In genomic region chr11:10453261-10453660, GRCh38 we compare ENCODE assay signal across 15 cellular contexts. TPM values are rescaled to one million over a fixed set of nuclear protein-coding genes. Genes with fewer than 3 reads are reported as not detected.
DNase-seq lines count a peak whose midpoint lies in the region; ATAC-seq and TF ChIP-seq lines count a peak whose summit lies in the region.
"Had no signal": no experiment of that assay in that cellular context is flagged by ENCODE, and none has a peak within 500 bp of the region (broad histone marks: within the 10 kb centered on the region; RNA-seq: fewer than 3 reads in every experiment).

No MANE protein-coding gene starts in this region.

- H3K27ac ChIP-seq in CD4-positive, alpha-beta T cell (ENCODE audit: low read depth, low read length) = no peak overlapping the region
- H3K27ac ChIP-seq in WERI-Rb-1 (peak overlapping the region; percentile 92), SK-N-SH (ENCODE audit: low read depth in 2 of 2, low read length in 1 of 2) (no peak overlapping the region)
- H3K27ac ChIP-seq: PC-9 had no signal

- H3K4me1 ChIP-seq in SK-N-SH (ENCODE audit: control insufficient read depth in 1 of 2, insufficient read depth in 2 of 2, low read depth in 1 of 2, low read length in 1 of 2) = peaks cover 12 to 25% of the 10 kb centered on the region in 2 experiments; a peak in 3 of 4 replicates
- H3K4me1 ChIP-seq: HAP-1 had no signal

- no peaks in the 10 kb centered on the region for H3F3A ChIP-seq in SK-N-SH (replicated peaks; ENCODE audit: insufficient read depth)

- no peak for TF ChIP-seq RAD21 in SK-N-SH (IDR thresholded peaks at IDR 0.05; ENCODE audit: low read length)

- intact Hi-C loops in CD4-positive, alpha-beta T cell (cut with DNase I, micrococcal nuclease) = loop anchor here in 1 of 2 experiments (10.0 kb wide), 3 partner anchors 158 to 698 kb away; partner anchors contain the start of genes SBF2 and ZBED5
- intact Hi-C loops in sciatic nerve (cut with DNase I) = no loop called here

- H3K27me3 ChIP-seq in CD4-positive, alpha-beta T cell (ENCODE audit: control insufficient read depth, insufficient read depth, low read length) = no peaks in the 10 kb centered on the region
- no peaks in the 10 kb centered on the region for H3K27me3 ChIP-seq in WERI-Rb-1 (ENCODE audit: insufficient read depth, low read depth, severe bottlenecking)
- H3K27me3 ChIP-seq in SK-N-SH (ENCODE audit: insufficient read depth) = no peaks in the 10 kb centered on the region

- POLR2A ChIA-PET in CD4-positive, alpha-beta T cell (lab: Charles Lee) = interaction anchor here (1.4 to 3.7 kb wide), 2 partner anchors 8 to 355 kb away, joined by 4 to 15 read pairs; partner anchors contain the start of gene EIF4G2
- POLR2A ChIA-PET in SK-N-SH (lab: Yijun Ruan, JAX) = no interaction called here

- CTCF ChIA-PET in CD4-positive, alpha-beta T cell (lab: Charles Lee) = interaction anchor here (1.1 to 3.2 kb wide), 2 partner anchors 82 to 88 kb away, joined by 3 to 22 read pairs; partner anchors contain the start of gene RNF141
- CTCF ChIA-PET in SK-N-SH (lab: Yijun Ruan, JAX) = interaction anchor here (1.1 to 2.2 kb wide), 2 partner anchors 47 to 171 kb away, joined by 3 to 5 read pairs; no protein-coding TSS in a partner anchor

- H3K9me3 Mint-ChIP-seq in CD4-positive, alpha-beta T cell = no peaks in the 10 kb centered on the region
- H3K9me3 Mint-ChIP-seq in memory B cell = no peaks in the 10 kb centered on the region

- peaks cover 75% of the 10 kb centered on the region for H3K4me1 Mint-ChIP-seq in CD4-positive, alpha-beta T cell (ENCODE audit: low read depth)
- peaks cover 57% of the 10 kb centered on the region for H3K4me1 Mint-ChIP-seq in memory B cell

- no peaks in the 10 kb centered on the region for H3K9me2 ChIP-seq in SK-N-SH

- H2AFZ ChIP-seq in SK-N-SH (ENCODE audit: low read depth) = no peak overlapping the region
- H2AFZ ChIP-seq: PC-9 had no signal

- no peak for DNase-seq in CD4-positive, alpha-beta T cell
- DNase-seq in HCEC 1CT = peak; percentile 16
- no peak for DNase-seq in WERI-Rb-1
- DNase-seq in memory B cell (ENCODE audit: low spot score in 2 of 2) = no peak
- no peak for DNase-seq in SK-N-SH
- DNase-seq in sciatic nerve (ENCODE audit: low spot score) = no peak
- DNase-seq in GM03348 (ENCODE audit: low spot score) = no peak
- DNase-seq: DMS153, EL, NCI-H1436, NCI-H345, NCI-H69, PC-9 had no signal

- no peak for TF ChIP-seq CTCF in CD4-positive, alpha-beta T cell (IDR thresholded peaks at IDR 0.05)
- TF ChIP-seq CTCF in WERI-Rb-1 (IDR thresholded peaks at IDR 0.05; ENCODE audit: low read depth, low read length) (no peak), SK-N-SH (IDR thresholded peaks at IDR 0.05) (no peak)

- no peaks in the 10 kb centered on the region for H3K27me3 Mint-ChIP-seq in CD4-positive, alpha-beta T cell
- no peaks in the 10 kb centered on the region for H3K27me3 Mint-ChIP-seq in memory B cell

- H3K27ac Mint-ChIP-seq in CD4-positive, alpha-beta T cell = peak overlapping the region; percentile 95
- H3K27ac Mint-ChIP-seq in memory B cell = peak overlapping the region; percentile 93

- no peak overlapping the region for H3K4me2 ChIP-seq in SK-N-SH
- H3K4me2 ChIP-seq: PC-9 had no signal

- no peaks in the 10 kb centered on the region; the same call in 1 of the 2 replicates for H3K36me3 ChIP-seq in WERI-Rb-1
- no peaks in the 10 kb centered on the region for H3K36me3 ChIP-seq in SK-N-SH (replicated peaks in 1 of 2; ENCODE audit: control insufficient read depth in 1 of 2, insufficient read depth in 2 of 2, low read length in 1 of 2)
- H3K36me3 ChIP-seq: HAP-1 had no signal

- no peak overlapping the region for H3K9ac ChIP-seq in SK-N-SH

- H3K36me3 Mint-ChIP-seq in CD4-positive, alpha-beta T cell (ENCODE audit: low read depth) = peaks cover 13% of the 10 kb centered on the region
- no peaks in the 10 kb centered on the region for H3K36me3 Mint-ChIP-seq in memory B cell

- no peaks in the 10 kb centered on the region for H3K9me3 ChIP-seq in CD4-positive, alpha-beta T cell (ENCODE audit: control insufficient read depth, low read length)
- peaks cover 2% of the 10 kb centered on the region for H3K9me3 ChIP-seq in WERI-Rb-1 (ENCODE audit: severe bottlenecking)
- no peaks in the 10 kb centered on the region for H3K9me3 ChIP-seq in SK-N-SH
- H3K9me3 ChIP-seq: HAP-1 had no signal

- 92% methylated on average over 3 of the region's 3 CpGs for WGBS in SK-N-SH (ENCODE audit: low lambda C conversion rate)

- no peak for TF ChIP-seq EP300 in SK-N-SH (IDR thresholded peaks at IDR 0.05; ENCODE audit: borderline replicate concordance in 1 of 2, low read depth in 1 of 2, low read length in 1 of 2)

- H4K20me1 ChIP-seq in SK-N-SH (ENCODE audit: insufficient read depth) = no peaks in the 10 kb centered on the region

- no peaks in the 10 kb centered on the region for H3K79me2 ChIP-seq in SK-N-SH (ENCODE audit: insufficient read depth)

- no peak overlapping the region for H3K4me3 Mint-ChIP-seq in CD4-positive, alpha-beta T cell
- no peak overlapping the region for H3K4me3 Mint-ChIP-seq in memory B cell

- ATAC-seq in CD4-positive, alpha-beta T cell (ENCODE audit: poor library complexity) = no peak
- ATAC-seq in memory B cell (ENCODE audit: low read depth) (no peak), GM18873 (IDR thresholded peaks at IDR 0.05; ENCODE audit: low FRiP score, unreplicated experiment) (no peak), sciatic nerve (no peak)

- H3K4me3 ChIP-seq in WERI-Rb-1 (ENCODE audit: low read depth, low read length) (no peak overlapping the region), SK-N-SH (ENCODE audit: low read depth in 2 of 2, low read length in 1 of 2) (no peak overlapping the region)
- H3K4me3 ChIP-seq: HAP-1, PC-9 had no signal

TF ChIP-seq in SK-N-SH, 30 proteins besides CTCF, POLR2A, EP300 and RAD21:
- TF ChIP-seq IRF3 (IDR thresholded peaks at IDR 0.05; ENCODE audit: low read depth, low read length) = no peak
- no peak for TF ChIP-seq EZH2phosphoT487 (IDR thresholded peaks at IDR 0.05; ENCODE audit: borderline replicate concordance, low read depth)
- TF ChIP-seq FOXJ3 (CRISPR knock-in tag; IDR thresholded peaks at IDR 0.05) = no peak
- TF ChIP-seq RFX5 (IDR thresholded peaks at IDR 0.05; ENCODE audit: low read length) = no peak
- no peak for TF ChIP-seq GATA2 (CRISPR knock-in tag; IDR thresholded peaks at IDR 0.05)
- no peak for TF ChIP-seq FOSL2 (IDR thresholded peaks at IDR 0.05; ENCODE audit: borderline replicate concordance, low read depth)
- TF ChIP-seq, protein P1, sequence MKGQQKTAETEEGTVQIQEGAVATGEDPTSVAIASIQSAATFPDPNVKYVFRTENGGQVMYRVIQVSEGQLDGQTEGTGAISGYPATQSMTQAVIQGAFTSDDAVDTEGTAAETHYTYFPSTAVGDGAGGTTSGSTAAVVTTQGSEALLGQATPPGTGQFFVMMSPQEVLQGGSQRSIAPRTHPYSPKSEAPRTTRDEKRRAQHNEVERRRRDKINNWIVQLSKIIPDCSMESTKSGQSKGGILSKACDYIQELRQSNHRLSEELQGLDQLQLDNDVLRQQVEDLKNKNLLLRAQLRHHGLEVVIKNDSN (IDR thresholded peaks at IDR 0.05; ENCODE audit: borderline replicate concordance, low read depth) = no peak
- no peak for TF ChIP-seq TEAD4 (IDR thresholded peaks at IDR 0.05; ENCODE audit: borderline replicate concordance, insufficient read depth)
- no peak for TF ChIP-seq RCOR1 (IDR thresholded peaks at IDR 0.05; ENCODE audit: low read length)

RNA-seq across cellular contexts. Expression of gene AMPD3, which starts 1.8 kb away (rescaled TPM):
- 10 to 100 TPM; 13.2 to 14.1 TPM for total RNA-seq in CD4-positive, alpha-beta T cell
- 1.7 and 2.1 TPM in 2 replicates for polyA plus RNA-seq in SK-N-SH (2012; rRNA removed)
- polyA plus RNA-seq in SK-N-SH (2012; cell fraction: cytosol; rRNA removed) = 1.1 and 1.6 TPM in 2 replicates
- 4.1 and 4.6 TPM in 2 replicates for polyA plus RNA-seq in SK-N-SH (2012; cell fraction: nucleus; rRNA removed)
- 9.1 TPM for total RNA-seq in sciatic nerve
